11 cellular contexts compared by ENCODE assay signal in the genomic region with DNA sequence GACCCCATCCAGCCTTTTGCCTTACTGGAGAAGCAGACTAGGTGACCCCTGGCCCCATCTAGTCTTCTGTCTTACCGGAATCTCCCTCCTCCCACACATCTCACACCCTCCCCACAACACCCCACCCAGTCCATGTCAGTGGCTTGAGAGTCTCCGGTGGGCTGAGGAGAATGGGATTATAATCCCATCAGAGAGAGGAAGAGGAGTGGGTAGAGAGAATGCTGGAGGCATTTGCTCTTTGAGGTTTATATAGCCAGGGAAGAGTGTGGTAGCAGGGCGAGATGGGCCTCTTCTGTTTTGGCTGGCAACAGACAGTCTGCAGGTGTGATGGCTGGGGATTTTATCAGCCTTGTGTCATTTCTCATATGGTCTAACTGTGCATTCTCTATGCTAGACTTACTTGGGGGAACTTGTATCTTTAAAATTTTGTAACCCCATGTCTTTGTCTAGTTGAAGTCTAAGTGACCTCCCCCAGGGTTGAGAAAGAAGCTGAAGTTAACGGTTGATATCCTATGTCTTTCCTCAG. TPM values are rescaled to one million over a fixed set of nuclear protein-coding genes. Genes with fewer than 3 reads are reported as not detected.
DNase-seq lines count a peak whose midpoint lies in the region; ATAC-seq and TF ChIP-seq lines count a peak whose summit lies in the region.
"Had no signal": no experiment of that assay in that cellular context is flagged by ENCODE, and none has a peak within 500 bp of the region (broad histone marks: within the 10 kb centered on the region; RNA-seq: fewer than 3 reads in every experiment).

No MANE protein-coding gene starts in this region.

- H3K36me3 ChIP-seq in SU-DHL-6 (ENCODE audit: low read length), result no peaks in the 10 kb centered on the region

- H4K20me1 ChIP-seq in SU-DHL-6 (ENCODE audit: low read depth, low read length), result no peaks in the 10 kb centered on the region

- intact Hi-C loops in activated CD4-positive, alpha-beta T cell treated with anti-CD3 and anti-CD28 coated beads for 36 hours (cut with DNase I, micrococcal nuclease), result no loop called here
- intact Hi-C loops in dorsolateral prefrontal cortex (cut with DNase I), result no loop called here

- no peak overlapping the region for H3K4me3 Mint-ChIP-seq in activated CD4-positive, alpha-beta T cell treated with anti-CD3 and anti-CD28 coated beads for 36 hours

- peaks cover 12% of the 10 kb centered on the region; the same call in 1 of the 2 replicates for H3K79me2 ChIP-seq in SU-DHL-6 (ENCODE audit: insufficient read depth, low read length)

- H3K27ac Mint-ChIP-seq in activated CD4-positive, alpha-beta T cell treated with anti-CD3 and anti-CD28 coated beads for 36 hours, result peak overlapping the region; percentile 39

- DNase-seq in activated CD4-positive, alpha-beta T cell treated with anti-CD3 and anti-CD28 coated beads for 36 hours, result no peak
- DNase-seq in activated CD4-positive, alpha-beta T cell treated with anti-CD3 and anti-CD28 coated beads for 48 hours, result no peak
- DNase-seq in stimulated activated naive CD8-positive, alpha-beta T cell treated with anti-CD3 and anti-CD28 coated beads, Interleukin-15, Interleukin-2, amounts not matched to agents 100 U/mL and 50 U/mL, for 24 hours, result no peak
- DNase-seq in OCI-M1 (lab: John Stamatoyannopoulos, UW) (no peak), dorsolateral prefrontal cortex (no peak), D341Med (ENCODE audit: low spot score) (no peak)
- DNase-seq: foreskin melanocyte, GDM1 had no signal

- H3K9me3 ChIP-seq in SU-DHL-6 (ENCODE audit: insufficient read depth, low read length), result no peaks in the 10 kb centered on the region

- peak overlapping the region; percentile 68 for H3K9ac ChIP-seq in SU-DHL-6 (ENCODE audit: low read length)

- no peaks in the 10 kb centered on the region for H3K9me2 ChIP-seq in SU-DHL-6 (replicated peaks; ENCODE audit: insufficient read depth, low read length)

- H3K27me3 ChIP-seq in SU-DHL-6 (ENCODE audit: low read length) (no peaks in the 10 kb centered on the region), dorsolateral prefrontal cortex (no peaks in the 10 kb centered on the region)

- H3K4me3 ChIP-seq in SU-DHL-6 (ENCODE audit: insufficient read depth, low read length, poor library complexity, severe bottlenecking) (peak overlapping the region; percentile 52), dorsolateral prefrontal cortex (no peak overlapping the region)
- H3K4me3 ChIP-seq: lung had no signal

- no peaks in the 10 kb centered on the region for H3K9me3 Mint-ChIP-seq in activated CD4-positive, alpha-beta T cell treated with anti-CD3 and anti-CD28 coated beads for 36 hours (ENCODE audit: low read depth)

- H3K27ac ChIP-seq in SU-DHL-6 (ENCODE audit: low read depth, low read length) (peak overlapping the region; percentile 98), dorsolateral prefrontal cortex (no peak overlapping the region)

- peaks cover 18% of the 10 kb centered on the region for H3F3A ChIP-seq in SU-DHL-6 (ENCODE audit: insufficient read depth)

- TF ChIP-seq CTCF in SU-DHL-6 (IDR thresholded peaks at IDR 0.05; ENCODE audit: insufficient read depth, low read length, poor library complexity, severe bottlenecking) (no peak), dorsolateral prefrontal cortex (IDR thresholded peaks at IDR 0.05 in 54 of 56, conservative IDR thresholded peaks at IDR 0.05 in 2 of 56; ENCODE audit: low read depth in 1 of 56, partially characterized antibody in 56 of 56) (no peak)

- POLR2A ChIA-PET in activated CD4-positive, alpha-beta T cell treated with anti-CD3 and anti-CD28 coated beads for 36 hours (lab: Charles Lee), result no interaction called here

- peak; percentile 24 for ATAC-seq in activated CD4-positive, alpha-beta T cell treated with anti-CD3 and anti-CD28 coated beads for 36 hours
- peak; percentile 34 for ATAC-seq in HG03039 (IDR thresholded peaks at IDR 0.05; ENCODE audit: unreplicated experiment)
- ATAC-seq in stimulated activated naive CD8-positive, alpha-beta T cell treated with anti-CD3 and anti-CD28 coated beads, Interleukin-15, Interleukin-2, amounts not matched to agents 100 U/mL and 50 U/mL, for 24 hours, result peak; percentile 22

- peaks cover 23% of the 10 kb centered on the region for H3K36me3 Mint-ChIP-seq in activated CD4-positive, alpha-beta T cell treated with anti-CD3 and anti-CD28 coated beads for 36 hours (ENCODE audit: low read depth)

- peak overlapping the region; percentile 62 for H3K4me2 ChIP-seq in SU-DHL-6 (ENCODE audit: low read depth, low read length, poor library complexity, severe bottlenecking)

- no peaks in the 10 kb centered on the region for H3K27me3 Mint-ChIP-seq in activated CD4-positive, alpha-beta T cell treated with anti-CD3 and anti-CD28 coated beads for 36 hours

- H3K4me1 Mint-ChIP-seq in activated CD4-positive, alpha-beta T cell treated with anti-CD3 and anti-CD28 coated beads for 36 hours, result peaks cover 45% of the 10 kb centered on the region

- CTCF ChIA-PET in activated CD4-positive, alpha-beta T cell treated with anti-CD3 and anti-CD28 coated beads for 36 hours (lab: Charles Lee), result interaction anchor here (0.8 to 3.2 kb wide), 7 partner anchors 8 to 233 kb away, joined by 3 to 83 read pairs (median 4); no protein-coding TSS in a partner anchor

- H2AFZ ChIP-seq in SU-DHL-6 (ENCODE audit: low read depth, low read length, severe bottlenecking), result peak overlapping the region; percentile 24

RNA-seq across cellular contexts. Expression of gene GRAMD1B, which starts 50.3 kb away (rescaled TPM):
- total RNA-seq in activated CD4-positive, alpha-beta T cell treated with anti-CD3 and anti-CD28 coated beads for 36 hours, result 10 to 100 TPM; 38.6 to 45.7 TPM
- 100 to 1,000 TPM in 104 of 120 experiments, 10 to 100 TPM in 16; 45.6 to 169 (median 124) TPM for total RNA-seq in dorsolateral prefrontal cortex
